ENCODE assay signal across 17 cellular contexts in the genomic region with DNA sequence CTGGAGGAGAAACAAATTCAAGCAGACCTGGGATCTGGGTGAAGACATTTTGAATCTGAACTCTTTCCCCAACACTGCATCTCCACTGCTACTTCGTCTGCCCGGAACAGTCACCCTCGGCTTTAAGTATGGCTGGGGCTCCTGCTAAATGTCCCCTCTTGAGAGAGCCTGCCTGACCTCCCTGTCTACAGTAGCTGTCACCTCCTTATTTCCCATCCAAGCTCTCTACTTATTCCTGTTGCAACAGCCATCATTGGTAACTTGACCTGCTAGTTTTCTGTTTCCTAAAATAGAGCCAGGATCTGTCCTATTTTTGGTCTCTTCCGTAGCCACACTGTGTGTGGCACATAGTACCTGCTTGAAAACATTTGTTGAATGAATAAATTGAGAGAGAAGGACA. TPM values are rescaled to one million over a fixed set of nuclear protein-coding genes. Genes with fewer than 3 reads are reported as not detected.
DNase-seq lines count a peak whose midpoint lies in the region; ATAC-seq and TF ChIP-seq lines count a peak whose summit lies in the region.
"Had no signal": no experiment of that assay in that cellular context is flagged by ENCODE, and none has a peak within 500 bp of the region (broad histone marks: within the 10 kb centered on the region; RNA-seq: fewer than 3 reads in every experiment).

No MANE protein-coding gene starts in this region.

- H3K4me3 Mint-ChIP-seq in endothelial cell (ENCODE audit: unreplicated experiment): no peak overlapping the region
- H3K4me3 Mint-ChIP-seq: CD4-positive, CD25-positive, alpha-beta regulatory T cell had no signal

- H3K4me1 ChIP-seq in heart right ventricle: peaks cover 8 to 51% (median 25%) of the 10 kb centered on the region in 9 donors
- H3K4me1 ChIP-seq in mesodermal cell (ENCODE audit: control insufficient read depth, insufficient read depth, low read length, poor library complexity, severe bottlenecking): peaks cover 38% of the 10 kb centered on the region
- peaks cover 7% of the 10 kb centered on the region for H3K4me1 ChIP-seq in psoas muscle
- H3K4me1 ChIP-seq in tibial artery: peaks cover 0 to 5% (median 0%) of the 10 kb centered on the region in 4 donors
- H3K4me1 ChIP-seq: A549 had no signal

- peaks cover 0 to 14% (median 8%) of the 10 kb centered on the region in 11 donors for H3K9me3 ChIP-seq in heart right ventricle
- H3K9me3 ChIP-seq in mesodermal cell (ENCODE audit: control insufficient read depth, low read length): peaks cover 12% of the 10 kb centered on the region
- H3K9me3 ChIP-seq in psoas muscle: no peaks in the 10 kb centered on the region
- peaks cover 0 to 12% (median 5%) of the 10 kb centered on the region in 3 donors for H3K9me3 ChIP-seq in tibial artery
- H3K9me3 ChIP-seq: A549 had no signal

- peaks cover 12% of the 10 kb centered on the region for H3K27me3 Mint-ChIP-seq in endothelial cell (ENCODE audit: unreplicated experiment)

- no peaks in the 10 kb centered on the region for H3K36me3 ChIP-seq in heart right ventricle
- no peaks in the 10 kb centered on the region for H3K36me3 ChIP-seq in mesodermal cell (ENCODE audit: control insufficient read depth, insufficient read depth, low read length)
- no peaks in the 10 kb centered on the region for H3K36me3 ChIP-seq in psoas muscle (ENCODE audit: insufficient read depth in 1 of 2, low read depth in 1 of 2)
- no peaks in the 10 kb centered on the region for H3K36me3 ChIP-seq in tibial artery
- H3K36me3 ChIP-seq: BLaER1 treated with 17β-estradiol and CSF1 and Interleukin-3, amounts not matched to agents 10 nM and 100 nM had no signal

- H3K36me3 Mint-ChIP-seq in endothelial cell (ENCODE audit: low read depth, unreplicated experiment): no peaks in the 10 kb centered on the region
- H3K36me3 Mint-ChIP-seq: CD4-positive, CD25-positive, alpha-beta regulatory T cell had no signal

- no peaks in the 10 kb centered on the region for H3K9me3 Mint-ChIP-seq in endothelial cell (ENCODE audit: unreplicated experiment)

- intact Hi-C loops in heart right ventricle (cut with DNase I): loop anchor here in 3 of 10 donors (5.0 to 10.0 kb wide), 3 partner anchors 43 to 68 kb away; no protein-coding TSS in a partner anchor
- intact Hi-C loops in psoas muscle (cut with DNase I): no loop called here
- intact Hi-C loops in tibial artery (cut with DNase I; ENCODE audit: low total_unique reads): no loop called here

- WGBS in heart right ventricle, 2 donors: 27 to 35% methylated on average over 4 of the region's 4 CpGs
- WGBS in mesodermal cell (ENCODE audit: insufficient coverage in 2 of 2), 2 experiments: 72 to 73% methylated on average over 4 of the region's 4 CpGs
- 29 to 52% (median 33%) methylated on average over 4 of the region's 4 CpGs for WGBS in psoas muscle, 3 donors

- H3K27ac ChIP-seq in heart right ventricle: peak overlapping the region in 9 of 10 donors; percentile 3 to 68 (median 29)
- H3K27ac ChIP-seq in mesodermal cell (ENCODE audit: low read depth, low read length, severe bottlenecking): peak overlapping the region; percentile 41
- H3K27ac ChIP-seq in psoas muscle: no peak overlapping the region
- no peak overlapping the region for H3K27ac ChIP-seq in tibial artery
- H3K27ac ChIP-seq: A549; BLaER1 treated with 17β-estradiol and CSF1 and Interleukin-3, amounts not matched to agents 10 nM and 100 nM; GM23248 had no signal

- no peak for DNase-seq in endothelial cell (ENCODE audit: low spot score)
- no peak for DNase-seq in heart right ventricle
- DNase-seq in psoas muscle: no peak
- no peak for DNase-seq in tibial artery
- DNase-seq in NCI-H526 (lab: John Stamatoyannopoulos, UW): no peak
- DNase-seq in AG08396 (ENCODE audit: low spot score): no peak
- DNase-seq: Calu3; CD4-positive, CD25-positive, alpha-beta regulatory T cell; DMS 273 treated with DMSO at 0.1 percent for 48 hours; GM23248; IMR-90 had no signal

- peaks cover 44% of the 10 kb centered on the region for H3K4me1 Mint-ChIP-seq in endothelial cell (ENCODE audit: unreplicated experiment)

- H3K27me3 ChIP-seq in heart right ventricle: no peaks in the 10 kb centered on the region
- no peaks in the 10 kb centered on the region for H3K27me3 ChIP-seq in psoas muscle (ENCODE audit: insufficient read depth in 3 of 3, low read length in 2 of 3)
- peaks cover 0 to 8% of the 10 kb centered on the region in 2 donors for H3K27me3 ChIP-seq in tibial artery

- peak overlapping the region; percentile 86 for H3K27ac Mint-ChIP-seq in endothelial cell (ENCODE audit: unreplicated experiment)

- H3K4me3 ChIP-seq in heart right ventricle (no peak overlapping the region), mesodermal cell (ENCODE audit: extremely low read depth, insufficient read depth, low read length, poor library complexity, severe bottlenecking) (no peak overlapping the region), psoas muscle (no peak overlapping the region), tibial artery (no peak overlapping the region)
- H3K4me3 ChIP-seq: A549; BLaER1 treated with 17β-estradiol and CSF1 and Interleukin-3, amounts not matched to agents 10 nM and 100 nM; GM23248 had no signal

- ATAC-seq in heart right ventricle: peak in 3 of 8 donors; percentile 3 to 68 (median 14)
- ATAC-seq in psoas muscle: peak; percentile 44 to 63 (median 50)
- ATAC-seq in GM21619 (IDR thresholded peaks at IDR 0.05; ENCODE audit: unreplicated experiment): no peak
- ATAC-seq: A549, HCT116 had no signal

- TF ChIP-seq CTCF in endothelial cell (IDR thresholded peaks at IDR 0.05; ENCODE audit: unreplicated experiment): no peak
- TF ChIP-seq CTCF in heart right ventricle (IDR thresholded peaks at IDR 0.05): no peak
- no peak for TF ChIP-seq CTCF in psoas muscle (IDR thresholded peaks at IDR 0.05)
- TF ChIP-seq CTCF in tibial artery (IDR thresholded peaks at IDR 0.05): no peak

RNA-seq across cellular contexts. Expression of a gene that starts 26.8 kb away (rescaled TPM):
- total RNA-seq in endothelial cell (ENCODE audit: unreplicated experiment) (717 TPM), heart right ventricle (100 to 1,000 TPM in 4 of 10 donors, 10 to 100 TPM in 6; 74.2 to 140 (median 95.2) TPM), psoas muscle (10 to 100 TPM in 1 of 4 donors, 1 to 10 TPM in 3; 8.0 to 21.7 (median 9.2) TPM)
- polyA plus RNA-seq in heart right ventricle (10 to 100 TPM; 37.7 to 42.6 TPM), psoas muscle (1 to 10 TPM; 5.2 to 5.8 (median 5.3) TPM)
- 118 TPM for polyA plus RNA-seq in mesodermal cell (2013, experiment 1 of 2)
- 97.8 TPM for polyA plus RNA-seq in mesodermal cell (2013, experiment 2 of 2)
- total RNA-seq: Calu3, HT-29 had no signal

Comparison
In these comparisons a context has a peak if more than half of its experiments do, and no peak if none do; other contexts are left out.
1. H3K27ac ChIP-seq: peak in heart right ventricle (9 of 10) and mesodermal cell (single experiment); none in psoas muscle (single experiment) and tibial artery (0 of 2).